In the genomic region with DNA sequence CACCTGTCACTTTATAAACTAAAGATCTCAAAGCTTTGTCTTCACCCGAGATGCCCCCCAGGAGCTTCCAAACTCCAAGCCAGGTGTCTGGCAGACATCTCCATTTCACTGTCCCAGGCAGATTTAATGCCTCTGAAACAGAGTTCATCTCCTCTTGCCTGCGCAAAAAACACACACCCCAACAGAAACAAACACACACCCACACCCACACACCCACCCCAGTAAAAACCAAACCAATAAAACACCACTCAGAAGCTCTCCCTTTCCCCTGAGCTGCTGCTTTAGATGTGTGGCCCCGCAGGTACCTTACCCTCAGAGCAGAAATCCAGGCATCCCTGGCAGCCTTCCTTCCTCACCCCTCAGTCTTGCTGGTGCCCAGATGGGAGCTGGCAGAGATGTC, we compare ENCODE assay signal across 18 cellular contexts. TPM values are rescaled to one million over a fixed set of nuclear protein-coding genes. Genes with fewer than 3 reads are reported as not detected.
DNase-seq lines count a peak whose midpoint lies in the region; ATAC-seq and TF ChIP-seq lines count a peak whose summit lies in the region.
"Had no signal": no experiment of that assay in that cellular context is flagged by ENCODE, and none has a peak within 500 bp of the region (broad histone marks: within the 10 kb centered on the region; RNA-seq: fewer than 3 reads in every experiment).

No MANE protein-coding gene starts in this region.

- H4K20me1 ChIP-seq in OCI-LY1 (ENCODE audit: insufficient read depth, low read length), result no peaks in the 10 kb centered on the region

- no peak overlapping the region for H3K4me3 Mint-ChIP-seq in activated CD8-positive, alpha-beta T cell treated with anti-CD3 and anti-CD28 coated beads, Interleukin-2, amount 10 ng/mL, durations not matched to agents 7 days and 5 days
- H3K4me3 Mint-ChIP-seq in activated CD8-positive, alpha-beta T cell treated with anti-CD3 and anti-CD28 coated beads for 36 hours, result no peak overlapping the region
- no peak overlapping the region for H3K4me3 Mint-ChIP-seq in endodermal cell
- H3K4me3 Mint-ChIP-seq in progenitor cell of endocrine pancreas (ENCODE audit: low read depth), result no peak overlapping the region
- H3K4me3 Mint-ChIP-seq: activated naive CD4-positive, alpha-beta T cell treated with anti-CD3 and anti-CD28 coated beads, Interleukin-2, amount 50 U/mL, for 24 hours; CD14-positive monocyte; T-cell had no signal

- CTCF ChIA-PET in activated CD8-positive, alpha-beta T cell treated with anti-CD3 and anti-CD28 coated beads, Interleukin-2, amount 10 ng/mL, durations not matched to agents 7 days and 5 days (lab: Charles Lee), result interaction anchor here (0.6 to 2.4 kb wide), 3 partner anchors 8 to 1522 kb away, joined by 3 to 5 read pairs (median 3); a partner anchor contains a TSS
- CTCF ChIA-PET in activated CD8-positive, alpha-beta T cell treated with anti-CD3 and anti-CD28 coated beads for 36 hours (lab: Charles Lee), result interaction anchor here (1.1 to 1.3 kb wide), 2 partner anchors 13 to 68 kb away, joined by 3 to 4 read pairs; no protein-coding TSS in a partner anchor

- H3K9me3 ChIP-seq in OCI-LY1 (ENCODE audit: low read length), result no peaks in the 10 kb centered on the region
- no peaks in the 10 kb centered on the region for H3K9me3 ChIP-seq in endodermal cell (ENCODE audit: control insufficient read depth, low read length)
- H3K9me3 ChIP-seq: esophagus muscularis mucosa, right lobe of liver had no signal

- peaks cover 64% of the 10 kb centered on the region for H3K4me1 ChIP-seq in OCI-LY1 (ENCODE audit: insufficient read depth, low read length, severe bottlenecking)
- no peaks in the 10 kb centered on the region for H3K4me1 ChIP-seq in endodermal cell (ENCODE audit: control insufficient read depth, insufficient read depth, low read length)

- no peaks in the 10 kb centered on the region for H3K9me3 Mint-ChIP-seq in activated CD8-positive, alpha-beta T cell treated with anti-CD3 and anti-CD28 coated beads, Interleukin-2, amount 10 ng/mL, durations not matched to agents 7 days and 5 days (ENCODE audit: insufficient read depth)
- H3K9me3 Mint-ChIP-seq in activated CD8-positive, alpha-beta T cell treated with anti-CD3 and anti-CD28 coated beads for 36 hours, result no peaks in the 10 kb centered on the region
- no peaks in the 10 kb centered on the region for H3K9me3 Mint-ChIP-seq in endodermal cell
- H3K9me3 Mint-ChIP-seq in progenitor cell of endocrine pancreas (ENCODE audit: low read depth), result no peaks in the 10 kb centered on the region
- H3K9me3 Mint-ChIP-seq: activated naive CD4-positive, alpha-beta T cell treated with anti-CD3 and anti-CD28 coated beads, Interleukin-2, amount 50 U/mL, for 24 hours; CD14-positive monocyte; T-cell had no signal

- peaks cover 60% of the 10 kb centered on the region for H3K36me3 Mint-ChIP-seq in activated CD8-positive, alpha-beta T cell treated with anti-CD3 and anti-CD28 coated beads, Interleukin-2, amount 10 ng/mL, durations not matched to agents 7 days and 5 days (ENCODE audit: low read depth)
- H3K36me3 Mint-ChIP-seq in activated CD8-positive, alpha-beta T cell treated with anti-CD3 and anti-CD28 coated beads for 36 hours (ENCODE audit: low read depth), result peaks cover 12% of the 10 kb centered on the region
- H3K36me3 Mint-ChIP-seq in endodermal cell (ENCODE audit: low read depth) (peaks cover 18% of the 10 kb centered on the region), progenitor cell of endocrine pancreas (ENCODE audit: insufficient read depth) (peaks cover 7% of the 10 kb centered on the region)

- TF ChIP-seq CTCF in activated CD8-positive, alpha-beta T cell treated with anti-CD3 and anti-CD28 coated beads for 36 hours (IDR thresholded peaks at IDR 0.05), result no peak
- TF ChIP-seq CTCF in OCI-LY1 (IDR thresholded peaks at IDR 0.05; ENCODE audit: low read length) (no peak), endodermal cell (conservative IDR thresholded peaks at IDR 0.05) (no peak), progenitor cell of endocrine pancreas (IDR thresholded peaks at IDR 0.05; ENCODE audit: unreplicated experiment) (no peak), coronary artery (IDR thresholded peaks at IDR 0.05) (no peak)

- H3K27ac Mint-ChIP-seq in activated CD8-positive, alpha-beta T cell treated with anti-CD3 and anti-CD28 coated beads, Interleukin-2, amount 10 ng/mL, durations not matched to agents 7 days and 5 days, result peak overlapping the region; percentile 42
- H3K27ac Mint-ChIP-seq in activated CD8-positive, alpha-beta T cell treated with anti-CD3 and anti-CD28 coated beads for 36 hours, result no peak overlapping the region
- H3K27ac Mint-ChIP-seq in endodermal cell (peak overlapping the region; percentile 45), progenitor cell of endocrine pancreas (peak overlapping the region; percentile 9)
- H3K27ac Mint-ChIP-seq: activated naive CD4-positive, alpha-beta T cell treated with anti-CD3 and anti-CD28 coated beads, Interleukin-2, amount 50 U/mL, for 24 hours had no signal

- no peak overlapping the region for H3K9ac ChIP-seq in OCI-LY1 (ENCODE audit: low read length)
- H3K9ac ChIP-seq in endodermal cell (ENCODE audit: extremely low read depth, low read length, poor library complexity, severe bottlenecking), result no peak overlapping the region

- no peaks in the 10 kb centered on the region for H3K27me3 ChIP-seq in OCI-LY1 (ENCODE audit: insufficient read depth, low read length)
- H3K27me3 ChIP-seq in endodermal cell (ENCODE audit: control insufficient read depth, insufficient read depth, low read length, poor library complexity, severe bottlenecking), result no peaks in the 10 kb centered on the region
- H3K27me3 ChIP-seq: esophagus muscularis mucosa, right lobe of liver had no signal

- H3K36me3 ChIP-seq in OCI-LY1 (ENCODE audit: insufficient read depth, low read length) (peaks cover 47% of the 10 kb centered on the region), endodermal cell (ENCODE audit: control insufficient read depth, insufficient read depth, low read length) (peaks cover 9% of the 10 kb centered on the region)
- H3K36me3 ChIP-seq: right lobe of liver had no signal

- H3F3A ChIP-seq in OCI-LY1 (ENCODE audit: insufficient read depth, low read length), result no peaks in the 10 kb centered on the region

- H3K4me2 ChIP-seq in OCI-LY1 (ENCODE audit: low read length), result no peak overlapping the region

- intact Hi-C loops in activated CD8-positive, alpha-beta T cell treated with anti-CD3 and anti-CD28 coated beads for 36 hours (cut with micrococcal nuclease), result no loop called here

- DNase-seq in activated CD8-positive, alpha-beta T cell treated with anti-CD3 and anti-CD28 coated beads, Interleukin-2, amount 10 ng/mL, durations not matched to agents 7 days and 5 days, result no peak
- no peak for DNase-seq in activated CD8-positive, alpha-beta T cell treated with anti-CD3 and anti-CD28 coated beads for 36 hours
- no peak for DNase-seq in endodermal cell
- no peak for DNase-seq in progenitor cell of endocrine pancreas (ENCODE audit: low spot score, unreplicated experiment)
- DNase-seq in coronary artery (ENCODE audit: low spot score), result no peak
- no peak for DNase-seq in DMS114 treated with DMSO at 0.1 percent for 48 hours (lab: John Stamatoyannopoulos, UW; ENCODE audit: unreplicated experiment)
- no peak for DNase-seq in HPDE6-E6E7 (ENCODE audit: extremely low spot score)
- DNase-seq: DMS79 treated with DMSO at 0.1 percent for 48 hours, mammary epithelial cell, NCI-H1436, NCI-H345, right lobe of liver, T-cell had no signal

- H2AFZ ChIP-seq in OCI-LY1 (ENCODE audit: low read length), result no peak overlapping the region

- H3K4me1 Mint-ChIP-seq in activated CD8-positive, alpha-beta T cell treated with anti-CD3 and anti-CD28 coated beads, Interleukin-2, amount 10 ng/mL, durations not matched to agents 7 days and 5 days (ENCODE audit: low read depth), result peaks cover 52% of the 10 kb centered on the region
- peaks cover 43% of the 10 kb centered on the region for H3K4me1 Mint-ChIP-seq in activated CD8-positive, alpha-beta T cell treated with anti-CD3 and anti-CD28 coated beads for 36 hours (ENCODE audit: low read depth)
- H3K4me1 Mint-ChIP-seq in endodermal cell (peaks cover 5% of the 10 kb centered on the region), progenitor cell of endocrine pancreas (ENCODE audit: low read depth) (peaks cover 9% of the 10 kb centered on the region)

- H3K27ac ChIP-seq in OCI-LY1 (ENCODE audit: low read depth, low read length, poor library complexity, severe bottlenecking), result peak overlapping the region; percentile 33
- H3K27ac ChIP-seq in endodermal cell (ENCODE audit: low read depth, low read length), result no peak overlapping the region
- peak overlapping the region in 1 of 2 donors; percentile 7 for H3K27ac ChIP-seq in coronary artery
- H3K27ac ChIP-seq: right lobe of liver had no signal

- POLR2A ChIA-PET in activated CD8-positive, alpha-beta T cell treated with anti-CD3 and anti-CD28 coated beads, Interleukin-2, amount 10 ng/mL, durations not matched to agents 7 days and 5 days (lab: Charles Lee), result interaction anchor here (1.3 kb wide), 1 partner anchor 66 kb away, joined by 3 read pairs; no protein-coding TSS in a partner anchor
- POLR2A ChIA-PET in activated CD8-positive, alpha-beta T cell treated with anti-CD3 and anti-CD28 coated beads for 36 hours (lab: Charles Lee), result interaction anchor here (1.0 kb wide), 1 partner anchor 9 kb away, joined by 3 read pairs; no protein-coding TSS in a partner anchor

- H3K9me2 ChIP-seq in OCI-LY1 (ENCODE audit: low read depth, low read length), result no peaks in the 10 kb centered on the region

- 85 to 100% methylated on average over 1 to 3 of the region's 3 CpGs for WGBS in endodermal cell (ENCODE audit: insufficient coverage in 1 of 2, insufficient read length in 1 of 2), 2 experiments

- no peaks in the 10 kb centered on the region for H3K27me3 Mint-ChIP-seq in activated CD8-positive, alpha-beta T cell treated with anti-CD3 and anti-CD28 coated beads, Interleukin-2, amount 10 ng/mL, durations not matched to agents 7 days and 5 days (ENCODE audit: low read depth)
- H3K27me3 Mint-ChIP-seq in activated CD8-positive, alpha-beta T cell treated with anti-CD3 and anti-CD28 coated beads for 36 hours, result no peaks in the 10 kb centered on the region
- H3K27me3 Mint-ChIP-seq in endodermal cell (ENCODE audit: insufficient read depth) (no peaks in the 10 kb centered on the region), progenitor cell of endocrine pancreas (no peaks in the 10 kb centered on the region)
- H3K27me3 Mint-ChIP-seq: activated naive CD4-positive, alpha-beta T cell treated with anti-CD3 and anti-CD28 coated beads, Interleukin-2, amount 50 U/mL, for 24 hours; T-cell had no signal

- ATAC-seq in activated CD8-positive, alpha-beta T cell treated with anti-CD3 and anti-CD28 coated beads, Interleukin-2, amount 10 ng/mL, durations not matched to agents 7 days and 5 days, result no peak
- no peak for ATAC-seq in activated CD8-positive, alpha-beta T cell treated with anti-CD3 and anti-CD28 coated beads for 36 hours
- ATAC-seq: Right ventricle myocardium inferior, T-cell had no signal

- H3K79me2 ChIP-seq in OCI-LY1 (ENCODE audit: insufficient read depth, low read length), result peaks cover 58% of the 10 kb centered on the region

- H3K4me3 ChIP-seq in OCI-LY1 (ENCODE audit: low read depth, low read length, poor library complexity, severe bottlenecking), result no peak overlapping the region
- H3K4me3 ChIP-seq in endodermal cell (ENCODE audit: low read length), result no peak overlapping the region
- no peak overlapping the region for H3K4me3 ChIP-seq in coronary artery
- H3K4me3 ChIP-seq: esophagus muscularis mucosa, right lobe of liver had no signal

RNA-seq across cellular contexts. Expression of a gene that starts 14.4 kb away (rescaled TPM):
- total RNA-seq in activated CD8-positive, alpha-beta T cell treated with anti-CD3 and anti-CD28 coated beads, Interleukin-2, amount 10 ng/mL, durations not matched to agents 7 days and 5 days, result 10 to 100 TPM; 86.5 to 88.8 TPM
- total RNA-seq in activated CD8-positive, alpha-beta T cell treated with anti-CD3 and anti-CD28 coated beads for 36 hours, result 10 to 100 TPM; 79.7 to 91.6 TPM
- total RNA-seq in endodermal cell, result 10 to 100 TPM; 77.0 to 87.4 TPM
- 104 TPM for polyA plus RNA-seq in endodermal cell (2013, experiment 1 of 2)
- polyA plus RNA-seq in endodermal cell (2013, experiment 2 of 2), result 90.5 TPM
- total RNA-seq in progenitor cell of endocrine pancreas, result 90.8 and 98.3 TPM in 2 replicates
